In the genomic region with DNA sequence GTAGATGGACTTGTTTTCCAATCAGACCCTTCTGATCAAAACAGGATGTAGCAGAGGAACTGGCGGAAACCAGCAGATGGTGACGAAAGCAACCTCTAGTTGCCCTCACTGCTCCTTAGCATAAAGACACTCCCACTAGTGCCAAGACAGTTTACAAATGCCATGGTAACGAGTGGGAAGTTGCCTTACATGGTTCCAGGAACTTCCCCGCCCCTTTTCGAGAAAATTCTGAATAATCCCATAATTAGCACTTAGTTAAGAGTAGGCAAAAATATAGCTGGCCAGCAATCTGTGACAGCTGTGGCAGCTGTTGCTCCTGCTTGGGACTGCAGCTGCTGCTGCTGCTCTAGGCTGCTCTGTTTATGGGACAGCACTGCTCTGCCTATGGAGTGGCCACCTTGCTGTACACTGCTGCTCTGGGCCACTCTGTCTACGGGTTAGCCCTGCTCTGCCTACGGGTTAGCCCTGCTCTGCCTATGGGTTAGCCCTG, we compare ENCODE assay signal across 1 cellular context.
TF ChIP-seq lines count a peak whose summit lies in the region.

No MANE protein-coding gene starts in this region.

TF ChIP-seq in SK-N-SH treated with all-trans-retinoic acid at 6 μM for 48 hours, 23 proteins besides CTCF, POLR2A, EP300 and RAD21 (continued from another document):
- no peak for TF ChIP-seq POU6F1 (CRISPR knock-in tag; IDR thresholded peaks at IDR 0.05; ENCODE audit: borderline replicate concordance, low read depth)
- TF ChIP-seq ZFP30 (CRISPR knock-in tag; IDR thresholded peaks at IDR 0.05): no peak
- no peak for TF ChIP-seq ZC3H10 (CRISPR knock-in tag; IDR thresholded peaks at IDR 0.05)
- TF ChIP-seq PATZ1 (CRISPR knock-in tag; IDR thresholded peaks at IDR 0.05; ENCODE audit: borderline replicate concordance): no peak
- no peak for TF ChIP-seq ESRRG (CRISPR knock-in tag; IDR thresholded peaks at IDR 0.05)
- no peak for TF ChIP-seq ZFP3 (CRISPR knock-in tag; IDR thresholded peaks at IDR 0.05)
- no peak for TF ChIP-seq OSR1 (CRISPR knock-in tag; IDR thresholded peaks at IDR 0.05)
- no peak for TF ChIP-seq RARB (CRISPR knock-in tag; IDR thresholded peaks at IDR 0.05)
- TF ChIP-seq GLIS3 (CRISPR knock-in tag; IDR thresholded peaks at IDR 0.05): no peak
- TF ChIP-seq BACH2 (CRISPR knock-in tag; IDR thresholded peaks at IDR 0.05; ENCODE audit: borderline replicate concordance): no peak
- TF ChIP-seq ISL1 (CRISPR knock-in tag; IDR thresholded peaks at IDR 0.05): no peak
- TF ChIP-seq CSRNP3 (CRISPR knock-in tag; IDR thresholded peaks at IDR 0.05): no peak
